Comparison of ENCODE assay signal across 9 cellular contexts in genomic region chr2:187497858-187498463, GRCh38. TPM values are rescaled to one million over a fixed set of nuclear protein-coding genes. Genes with fewer than 3 reads are reported as not detected.
DNase-seq lines count a peak whose midpoint lies in the region; ATAC-seq and TF ChIP-seq lines count a peak whose summit lies in the region.
"Had no signal": no experiment of that assay in that cellular context is flagged by ENCODE, and none has a peak within 500 bp of the region (broad histone marks: within the 10 kb centered on the region; RNA-seq: fewer than 3 reads in every experiment).

No MANE protein-coding gene starts in this region.

- CTCF ChIA-PET in A673 (lab: Charles Lee), result no interaction called here

- BruUV-seq in A673 (replicated peaks; lab: Mats Ljungman, UMichigan), result no TSS peak

- H3K9me3 Mint-ChIP-seq in glutamatergic neuron (ENCODE audit: unreplicated experiment), result no peaks in the 10 kb centered on the region

- ATAC-seq in T-helper 17 cell, result no peak

- peaks cover 3% of the 10 kb centered on the region for H3K4me1 Mint-ChIP-seq in glutamatergic neuron (ENCODE audit: low read depth, unreplicated experiment)
- no peaks in the 10 kb centered on the region for H3K4me1 Mint-ChIP-seq in T-helper 17 cell

- H3K4me3 Mint-ChIP-seq in glutamatergic neuron (ENCODE audit: unreplicated experiment) (no peak overlapping the region), T-helper 17 cell (no peak overlapping the region)
- H3K4me3 Mint-ChIP-seq: activated naive CD4-positive, alpha-beta T cell treated with anti-CD3 and anti-CD28 coated beads for 36 hours had no signal

- H3K4me3 ChIP-seq in A673 (ENCODE audit: low read depth, low read length, poor library complexity, severe bottlenecking), result no peak overlapping the region

- no peaks in the 10 kb centered on the region for H3K27me3 ChIP-seq in A673 (replicated peaks; ENCODE audit: insufficient read depth, low read depth, low read length, poor library complexity)

- H3K4me1 ChIP-seq in A673 (ENCODE audit: insufficient read depth, low read length, poor library complexity, severe bottlenecking), result peaks cover 27% of the 10 kb centered on the region

- TF ChIP-seq CTCF in A673 (conservative IDR thresholded peaks at IDR 0.05; ENCODE audit: low read depth, low read length) (peak; percentile 80), GM12872 (IDR thresholded peaks at IDR 0.05; ENCODE audit: insufficient read depth, low read depth, low read length) (peak; percentile 4; the same call in 1 of the 3 replicates), glutamatergic neuron (IDR thresholded peaks at IDR 0.05; ENCODE audit: partially characterized antibody, unreplicated experiment) (peak; percentile 70)

- no peaks in the 10 kb centered on the region for H3K27me3 Mint-ChIP-seq in glutamatergic neuron (ENCODE audit: unreplicated experiment)
- H3K27me3 Mint-ChIP-seq in T-helper 17 cell, result peaks cover 7% of the 10 kb centered on the region

- DNase-seq in A673 (ENCODE audit: low spot score), result peak; percentile 39
- DNase-seq in SW 1271 (lab: John Stamatoyannopoulos, UW), result peak; percentile 3 to 24
- no peak for DNase-seq in glutamatergic neuron
- no peak for DNase-seq in T-helper 17 cell
- DNase-seq in stimulated activated CD4-positive, alpha-beta T cell treated with anti-CD3 and anti-CD28 coated beads, Interleukin-2, amount 100 ng/mL, for 48 hours, result no peak
- DNase-seq in OCI-M2 (lab: John Stamatoyannopoulos, UW; ENCODE audit: unreplicated experiment), result no peak
- DNase-seq in stimulated activated naive CD4-positive, alpha-beta T cell treated with Interleukin-2 at 50 U/mL for 16 hours (lab: John Stamatoyannopoulos, UW), result no peak
- DNase-seq: activated naive CD4-positive, alpha-beta T cell treated with anti-CD3 and anti-CD28 coated beads for 36 hours had no signal

- intact Hi-C loops in A673 (cut with micrococcal nuclease; ENCODE audit: unreplicated experiment), result no loop called here

- H3K36me3 ChIP-seq in A673 (ENCODE audit: insufficient read depth, low read length, poor library complexity, severe bottlenecking), result peaks cover 7% of the 10 kb centered on the region

- H3K27ac Mint-ChIP-seq in glutamatergic neuron (ENCODE audit: unreplicated experiment), result no peak overlapping the region
- H3K27ac Mint-ChIP-seq in T-helper 17 cell, result no peak overlapping the region
- H3K27ac Mint-ChIP-seq: activated naive CD4-positive, alpha-beta T cell treated with anti-CD3 and anti-CD28 coated beads for 36 hours had no signal

- H3K9me3 ChIP-seq in A673 (ENCODE audit: low read depth, low read length, poor library complexity, severe bottlenecking) (no peaks in the 10 kb centered on the region), T-helper 17 cell (ENCODE audit: control insufficient read depth, low read length, poor library complexity, severe bottlenecking) (no peaks in the 10 kb centered on the region)

- peaks cover 10% of the 10 kb centered on the region for H3K36me3 Mint-ChIP-seq in glutamatergic neuron (ENCODE audit: unreplicated experiment)
- no peaks in the 10 kb centered on the region for H3K36me3 Mint-ChIP-seq in T-helper 17 cell (ENCODE audit: low read depth)

- no peak overlapping the region for H3K27ac ChIP-seq in A673 (ENCODE audit: low read depth, low read length, poor library complexity, severe bottlenecking)

- POLR2A ChIA-PET in A673 (lab: Charles Lee; ENCODE audit: low non-redundant PET), result no interaction called here

RNA-seq across cellular contexts. Expression of gene CALCRL, which starts 49.9 kb away (rescaled TPM):
- 2.8 and 3.1 TPM in 2 replicates for total RNA-seq in A673 (2021)
- 2.1 TPM for total RNA-seq in glutamatergic neuron (ENCODE audit: unreplicated experiment)
- total RNA-seq in T-helper 17 cell, result under 1 TPM; 0.07 to 0.34 TPM

RNA-seq across cellular contexts. Expression of gene TFPI, which starts 56.3 kb away (rescaled TPM):
- total RNA-seq in A673 (2021) (33.6 and 36.3 TPM in 2 replicates), glutamatergic neuron (ENCODE audit: unreplicated experiment) (0.59 TPM), T-helper 17 cell (1 to 10 TPM in 1 of 2 donors, under 1 TPM in 1; 0.32 to 4.8 TPM)
- total RNA-seq: activated naive CD4-positive, alpha-beta T cell treated with anti-CD3 and anti-CD28 coated beads for 36 hours had no signal

Comparison
In these comparisons a context has a peak if more than half of its experiments do, and no peak if none do; other contexts are left out.
1. DNase-seq: peak in A673 (single experiment) and SW 1271 (2 of 2); none in glutamatergic neuron (single experiment), T-helper 17 cell (0 of 3), stimulated activated CD4-positive, alpha-beta T cell treated with anti-CD3 and anti-CD28 coated beads, Interleukin-2, amount 100 ng/mL, for 48 hours (0 of 2), OCI-M2 (single experiment) and stimulated activated naive CD4-positive, alpha-beta T cell treated with Interleukin-2 at 50 U/mL for 16 hours (single experiment).
2. CTCF ChIP-seq: peak in every context shown above with its lines; median percentile 80 in A673; 70 in glutamatergic neuron; 4 in GM12872.